22 cellular contexts compared by ENCODE assay signal in the genomic region with DNA sequence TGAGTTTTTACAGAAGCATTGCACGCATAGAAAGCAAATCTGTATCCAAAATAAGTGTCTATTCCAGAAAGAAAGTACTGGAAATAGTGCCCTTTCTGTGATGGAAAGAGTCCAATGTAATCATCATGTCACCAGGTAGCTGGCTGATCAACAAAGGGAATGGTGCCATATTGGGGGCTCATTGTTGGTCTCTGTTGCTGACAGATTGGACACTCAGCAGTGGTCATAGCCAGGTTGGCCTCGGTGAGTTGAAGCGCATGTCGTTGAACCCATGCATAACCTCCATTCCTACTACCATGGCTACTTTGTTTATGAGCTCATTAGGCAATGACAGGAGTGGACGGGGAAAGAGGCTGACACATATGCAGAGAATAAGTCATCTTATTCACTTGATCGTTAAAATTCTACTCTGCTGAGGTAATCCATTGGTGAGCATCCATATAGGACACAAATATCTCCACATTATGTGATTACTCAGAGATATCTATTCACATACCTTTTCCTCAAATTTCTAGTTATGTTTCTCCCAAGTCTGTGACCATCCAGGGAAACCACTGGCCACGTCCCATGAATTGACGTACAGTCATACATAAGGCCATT.
"Had no signal": no experiment of that assay in that cellular context is flagged by ENCODE, and none has a peak within 500 bp of the region (broad histone marks: within the 10 kb centered on the region; RNA-seq: fewer than 3 reads in every experiment).

No MANE protein-coding gene starts in this region.

- H3K27ac ChIP-seq: coronary artery, esophagus squamous epithelium, heart left ventricle, lower lobe of right lung, prostate gland, skin epidermis, transverse colon, WERI-Rb-1 had no signal

- H3K27me3 ChIP-seq: esophagus squamous epithelium, heart left ventricle, transverse colon had no signal

- H3K27ac Mint-ChIP-seq: activated CD8-positive, alpha-beta memory T cell treated with anti-CD3 and anti-CD28 coated beads, Interleukin-2, amount 10 ng/mL, durations not matched to agents 7 days and 5 days; activated naive CD4-positive, alpha-beta T cell treated with anti-CD3 and anti-CD28 coated beads, Interleukin-2, amount 10 ng/mL, durations not matched to agents 7 days and 5 days; activated T-cell treated with anti-CD3 and anti-CD28 coated beads, Interleukin-2, amount 50 U/mL, for 24 hours; immature natural killer cell; mesothelial cell of epicardium; nephron progenitor cell; T-cell had no signal

- H3K27me3 Mint-ChIP-seq: activated CD8-positive, alpha-beta memory T cell treated with anti-CD3 and anti-CD28 coated beads, Interleukin-2, amount 10 ng/mL, durations not matched to agents 7 days and 5 days; activated naive CD4-positive, alpha-beta T cell treated with anti-CD3 and anti-CD28 coated beads, Interleukin-2, amount 10 ng/mL, durations not matched to agents 7 days and 5 days; activated T-cell treated with anti-CD3 and anti-CD28 coated beads, Interleukin-2, amount 50 U/mL, for 24 hours; T-cell had no signal

- H3K4me1 Mint-ChIP-seq: activated CD8-positive, alpha-beta memory T cell treated with anti-CD3 and anti-CD28 coated beads, Interleukin-2, amount 10 ng/mL, durations not matched to agents 7 days and 5 days; activated naive CD4-positive, alpha-beta T cell treated with anti-CD3 and anti-CD28 coated beads, Interleukin-2, amount 10 ng/mL, durations not matched to agents 7 days and 5 days; immature natural killer cell; mesothelial cell of epicardium; nephron progenitor cell; T-cell had no signal

- H3K36me3 Mint-ChIP-seq: activated CD8-positive, alpha-beta memory T cell treated with anti-CD3 and anti-CD28 coated beads, Interleukin-2, amount 10 ng/mL, durations not matched to agents 7 days and 5 days; activated naive CD4-positive, alpha-beta T cell treated with anti-CD3 and anti-CD28 coated beads, Interleukin-2, amount 10 ng/mL, durations not matched to agents 7 days and 5 days; immature natural killer cell; mesothelial cell of epicardium; T-cell had no signal

- H3K9me3 ChIP-seq: esophagus squamous epithelium, lower lobe of right lung, prostate gland, transverse colon had no signal

- H3K36me3 ChIP-seq: esophagus squamous epithelium, heart left ventricle, lower lobe of right lung, prostate gland, transverse colon, WERI-Rb-1 had no signal

- H3K4me3 Mint-ChIP-seq: activated CD8-positive, alpha-beta memory T cell treated with anti-CD3 and anti-CD28 coated beads, Interleukin-2, amount 10 ng/mL, durations not matched to agents 7 days and 5 days; activated naive CD4-positive, alpha-beta T cell treated with anti-CD3 and anti-CD28 coated beads, Interleukin-2, amount 10 ng/mL, durations not matched to agents 7 days and 5 days; activated T-cell treated with anti-CD3 and anti-CD28 coated beads, Interleukin-2, amount 50 U/mL, for 24 hours; immature natural killer cell; mesothelial cell of epicardium; nephron progenitor cell; T-cell had no signal

- H3K4me3 ChIP-seq: coronary artery, esophagus squamous epithelium, heart left ventricle, lower lobe of right lung, prostate gland, skin epidermis, transverse colon had no signal

- H3K9me3 Mint-ChIP-seq: activated T-cell treated with anti-CD3 and anti-CD28 coated beads, Interleukin-2, amount 50 U/mL, for 24 hours; nephron progenitor cell had no signal

- DNase-seq: activated CD4-positive, alpha-beta T cell treated with anti-CD3 and anti-CD28 coated beads, Interleukin-2, amount 50 U/mL, for 48 hours; activated CD8-positive, alpha-beta memory T cell treated with anti-CD3 and anti-CD28 coated beads, Interleukin-2, amount 10 ng/mL, durations not matched to agents 7 days and 5 days; activated naive CD4-positive, alpha-beta T cell treated with anti-CD3 and anti-CD28 coated beads, Interleukin-2, amount 10 ng/mL, durations not matched to agents 7 days and 5 days; activated T-cell treated with anti-CD3 and anti-CD28 coated beads, Interleukin-2, amount 50 U/mL, for 24 hours; esophagus squamous epithelium; heart left ventricle; immature natural killer cell; left cardiac atrium; lower lobe of right lung; nephron progenitor cell; right cardiac atrium; stimulated activated CD4-positive, alpha-beta T cell treated with anti-CD3 and anti-CD28 coated beads, Interleukin-15, amount 100 ng/mL, for 24 hours; stimulated activated CD4-positive, alpha-beta T cell treated with anti-CD3 and anti-CD28 coated beads, Interleukin-4, amount 100 ng/mL, for 24 hours; stimulated activated naive CD4-positive, alpha-beta T cell treated with Interleukin-2 at 50 U/mL for 16 hours; T-cell; T-helper 9 cell; transverse colon; WERI-Rb-1 had no signal

- ATAC-seq: activated CD8-positive, alpha-beta memory T cell treated with anti-CD3 and anti-CD28 coated beads, Interleukin-2, amount 10 ng/mL, durations not matched to agents 7 days and 5 days; heart left ventricle; left cardiac atrium; lower lobe of right lung; right cardiac atrium; T-cell had no signal

- H3K4me1 ChIP-seq: esophagus squamous epithelium, heart left ventricle, lower lobe of right lung, prostate gland, transverse colon had no signal
